In genomic region chr17:74842146-74842598, GRCh38 we compare ENCODE assay signal across 10 cellular contexts. TPM values are rescaled to one million over a fixed set of nuclear protein-coding genes. Genes with fewer than 3 reads are reported as not detected.
DNase-seq lines count a peak whose midpoint lies in the region; ATAC-seq and TF ChIP-seq lines count a peak whose summit lies in the region.
"Had no signal": no experiment of that assay in that cellular context is flagged by ENCODE, and none has a peak within 500 bp of the region (broad histone marks: within the 10 kb centered on the region; RNA-seq: fewer than 3 reads in every experiment).

No MANE protein-coding gene starts in this region.

- no peak for TF ChIP-seq POLR2A in suprapubic skin (IDR thresholded peaks at IDR 0.05)

- H3K27ac Mint-ChIP-seq in stimulated activated effector memory CD8-positive, alpha-beta T cell treated with anti-CD3 and anti-CD28 coated beads, Interleukin-12 subunit alpha, Interleukin-12 subunit beta, amount 100 ng/mL, for 72 hours: no peak overlapping the region

- DNase-seq in NCI-H2171 treated with DMSO at 0.1 percent for 48 hours (lab: John Stamatoyannopoulos, UW) (peak; percentile 57), NCI-H2171 (lab: John Stamatoyannopoulos, UW) (no peak), WERI-Rb-1 (peak; percentile 70), iPS-NIHi11 (ENCODE audit: low spot score) (peak; percentile 17), suprapubic skin (ENCODE audit: low spot score in 2 of 2) (no peak), HuH-7.5 (ENCODE audit: low spot score) (no peak)
- DNase-seq in stimulated activated effector memory CD8-positive, alpha-beta T cell treated with anti-CD3 and anti-CD28 coated beads, Interleukin-12 subunit alpha, Interleukin-12 subunit beta, amount 100 ng/mL, for 72 hours (ENCODE audit: low spot score in 2 of 2): no peak
- DNase-seq: activated CD4-positive, CD25-positive, alpha-beta regulatory T cell treated with anti-CD3 and anti-CD28 coated beads, Interleukin-2, amount 50 U/mL, for 72 hours had no signal

- H3K4me1 ChIP-seq in suprapubic skin: peaks cover 37% of the 10 kb centered on the region

- WGBS in suprapubic skin: 49% methylated on average over 6 of the region's 8 CpGs

- ATAC-seq in HG02610 (IDR thresholded peaks at IDR 0.05; ENCODE audit: unreplicated experiment): no peak
- ATAC-seq in stimulated activated effector memory CD8-positive, alpha-beta T cell treated with anti-CD3 and anti-CD28 coated beads, Interleukin-12 subunit alpha, Interleukin-12 subunit beta, amount 100 ng/mL, for 72 hours: no peak

- no peaks in the 10 kb centered on the region for H3K9me3 Mint-ChIP-seq in stimulated activated effector memory CD8-positive, alpha-beta T cell treated with anti-CD3 and anti-CD28 coated beads, Interleukin-12 subunit alpha, Interleukin-12 subunit beta, amount 100 ng/mL, for 72 hours

- peaks cover 7% of the 10 kb centered on the region for H3K36me3 ChIP-seq in WERI-Rb-1
- H3K36me3 ChIP-seq in suprapubic skin: peaks cover 4% of the 10 kb centered on the region
- H3K36me3 ChIP-seq: uterus had no signal

- H3K9me3 ChIP-seq in WERI-Rb-1 (ENCODE audit: severe bottlenecking) (no peaks in the 10 kb centered on the region), suprapubic skin (no peaks in the 10 kb centered on the region)
- H3K9me3 ChIP-seq: uterus had no signal

- H3K4me1 Mint-ChIP-seq in stimulated activated effector memory CD8-positive, alpha-beta T cell treated with anti-CD3 and anti-CD28 coated beads, Interleukin-12 subunit alpha, Interleukin-12 subunit beta, amount 100 ng/mL, for 72 hours: peaks cover 26% of the 10 kb centered on the region

- no peak overlapping the region for H3K4me3 Mint-ChIP-seq in stimulated activated effector memory CD8-positive, alpha-beta T cell treated with anti-CD3 and anti-CD28 coated beads, Interleukin-12 subunit alpha, Interleukin-12 subunit beta, amount 100 ng/mL, for 72 hours

- H3K4me3 ChIP-seq in WERI-Rb-1 (ENCODE audit: low read depth, low read length) (peak overlapping the region; percentile 21), suprapubic skin (peak overlapping the region; percentile 45)

- no peak for TF ChIP-seq EP300 in suprapubic skin (IDR thresholded peaks at IDR 0.05)

- no peaks in the 10 kb centered on the region for H3K27me3 ChIP-seq in WERI-Rb-1 (ENCODE audit: insufficient read depth, low read depth, severe bottlenecking)
- H3K27me3 ChIP-seq in suprapubic skin: peaks cover 5% of the 10 kb centered on the region
- H3K27me3 ChIP-seq: uterus had no signal

- H3K36me3 Mint-ChIP-seq in stimulated activated effector memory CD8-positive, alpha-beta T cell treated with anti-CD3 and anti-CD28 coated beads, Interleukin-12 subunit alpha, Interleukin-12 subunit beta, amount 100 ng/mL, for 72 hours: peaks cover 7% of the 10 kb centered on the region

- TF ChIP-seq CTCF in WERI-Rb-1 (IDR thresholded peaks at IDR 0.05; ENCODE audit: low read depth, low read length) (peak; percentile 58), suprapubic skin (IDR thresholded peaks at IDR 0.05) (no peak)

- H3K27ac ChIP-seq in WERI-Rb-1: peak overlapping the region; percentile 62
- no peak overlapping the region for H3K27ac ChIP-seq in suprapubic skin

RNA-seq across cellular contexts. Expression of gene GRIN2C, which starts 17.5 kb away (rescaled TPM):
- total RNA-seq in suprapubic skin: under 1 TPM in 1 of 4 donors, not detected in 3; 0.13 TPM

RNA-seq across cellular contexts. Expression of gene FDXR, which starts 30.6 kb away (rescaled TPM):
- 10 to 100 TPM; 19.1 to 34.1 (median 24.7) TPM for total RNA-seq in suprapubic skin

RNA-seq across cellular contexts. Expression of gene FADS6, which starts 51.3 kb away (rescaled TPM):
- total RNA-seq in suprapubic skin: 10 to 100 TPM in 2 of 4 donors, 1 to 10 TPM in 2; 4.9 to 11.6 (median 8.1) TPM
- total RNA-seq: uterus had no signal

Comparison
In these comparisons a context has a peak if more than half of its experiments do, and no peak if none do; other contexts are left out.
1. DNase-seq: peak in NCI-H2171 treated with DMSO at 0.1 percent for 48 hours (single experiment), WERI-Rb-1 (single experiment) and iPS-NIHi11 (single experiment); none in NCI-H2171 (single experiment), suprapubic skin (0 of 2), stimulated activated effector memory CD8-positive, alpha-beta T cell treated with anti-CD3 and anti-CD28 coated beads, Interleukin-12 subunit alpha, Interleukin-12 subunit beta, amount 100 ng/mL, for 72 hours (0 of 2) and HuH-7.5 (single experiment).